In the genomic region with DNA sequence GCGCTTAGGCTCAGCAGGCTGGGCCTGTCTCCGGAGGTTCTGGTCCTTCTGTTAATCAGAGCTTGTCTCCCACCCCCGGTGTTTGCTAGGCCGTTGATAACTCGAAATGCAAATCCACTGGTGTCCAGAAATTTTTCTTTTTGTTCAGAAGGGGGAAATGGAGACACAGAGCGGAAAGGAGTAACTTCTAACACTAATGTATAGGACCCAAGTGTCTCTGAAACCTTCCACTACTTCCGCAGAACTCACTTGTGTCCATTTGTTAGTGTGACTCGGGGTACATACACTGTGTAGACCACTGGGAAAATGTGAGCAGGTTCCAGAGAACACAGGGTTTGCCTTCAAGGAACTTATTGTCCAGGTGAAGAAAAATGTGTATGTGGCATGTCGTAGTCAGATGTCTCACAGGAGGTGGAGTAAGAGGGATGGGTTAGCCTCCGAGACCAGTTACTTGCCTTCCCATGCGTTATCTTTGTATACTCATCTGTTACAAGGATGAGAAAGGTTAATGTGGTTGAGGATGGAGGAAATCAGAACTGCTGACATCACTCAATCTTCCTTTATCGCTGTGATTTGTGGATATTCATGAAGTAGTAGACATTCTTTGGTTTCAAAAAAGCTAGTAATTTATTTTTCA, we compare ENCODE assay signal across 1 cellular context.
A peak's percentile ranks its signal among the peaks of the same experiment; 100 is the strongest.
TF ChIP-seq lines count a peak whose summit lies in the region.

No MANE protein-coding gene starts in this region.

TF ChIP-seq in IMR-90, 13 proteins besides CTCF, POLR2A, EP300 and RAD21 (continued from another document):
- peak; percentile 83 for TF ChIP-seq MAFK (IDR thresholded peaks at IDR 0.05; ENCODE audit: low read depth, low read length)
- no peak for TF ChIP-seq FOS (IDR thresholded peaks at IDR 0.05; ENCODE audit: low read depth, low read length)
- TF ChIP-seq CEBPB (IDR thresholded peaks at IDR 0.05; ENCODE audit: low read depth, low read length) = 0 out of 2 replicates have a peak, but pooled peaks have one; percentile 16
